In the genomic region with DNA sequence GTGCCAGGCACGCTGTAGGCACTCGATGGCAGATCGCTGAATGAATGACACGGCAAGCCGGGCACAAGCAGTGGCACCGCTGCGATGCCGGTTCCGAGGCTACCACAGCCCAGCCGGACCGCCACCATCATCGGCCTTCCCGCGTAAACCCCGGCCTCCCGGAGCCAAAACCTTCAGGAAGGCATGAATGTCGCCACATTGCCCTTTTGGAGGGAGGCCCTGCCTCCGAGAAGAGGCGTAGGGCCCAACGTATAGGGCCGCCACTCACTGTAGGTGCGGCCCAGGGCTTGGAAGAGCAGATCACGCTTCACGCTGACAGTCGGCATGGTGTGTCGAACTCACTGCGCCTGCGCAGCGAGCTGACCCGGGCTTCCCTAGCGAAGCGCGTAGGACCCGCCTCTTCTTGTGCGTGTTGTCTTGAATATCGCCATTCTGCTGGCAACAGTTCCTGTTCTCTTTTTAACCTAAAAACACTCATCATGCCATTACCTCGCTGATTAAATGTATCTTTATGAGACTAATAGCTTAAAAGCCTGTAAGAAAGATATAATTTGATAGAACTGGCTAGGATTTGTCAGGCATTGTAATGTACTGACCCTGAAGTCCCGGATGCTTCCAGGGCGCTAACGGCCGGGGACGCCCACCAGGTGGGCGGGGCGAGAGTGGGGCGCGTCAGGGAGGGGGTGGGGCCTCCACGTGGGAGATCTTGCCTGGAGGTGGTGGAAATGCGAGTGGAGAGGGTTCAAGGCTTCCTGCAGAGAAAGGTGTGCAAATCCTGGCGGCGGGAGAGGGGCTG, we compare ENCODE assay signal across 1 cellular context.
TF ChIP-seq lines count a peak whose summit lies in the region.

A gene (minus strand): TSS at position 345 of the 796 bp plus-strand sequence. CDS start 19 bp downstream, at position 326.

TF ChIP-seq in GM12878, 131 proteins besides CTCF, POLR2A, EP300 and RAD21 (continued from another document and continues in another):
- TF ChIP-seq MEF2B (IDR thresholded peaks at IDR 0.05; ENCODE audit: partially characterized antibody, poor library complexity, severe bottlenecking) = no peak
- TF ChIP-seq, protein P1, sequence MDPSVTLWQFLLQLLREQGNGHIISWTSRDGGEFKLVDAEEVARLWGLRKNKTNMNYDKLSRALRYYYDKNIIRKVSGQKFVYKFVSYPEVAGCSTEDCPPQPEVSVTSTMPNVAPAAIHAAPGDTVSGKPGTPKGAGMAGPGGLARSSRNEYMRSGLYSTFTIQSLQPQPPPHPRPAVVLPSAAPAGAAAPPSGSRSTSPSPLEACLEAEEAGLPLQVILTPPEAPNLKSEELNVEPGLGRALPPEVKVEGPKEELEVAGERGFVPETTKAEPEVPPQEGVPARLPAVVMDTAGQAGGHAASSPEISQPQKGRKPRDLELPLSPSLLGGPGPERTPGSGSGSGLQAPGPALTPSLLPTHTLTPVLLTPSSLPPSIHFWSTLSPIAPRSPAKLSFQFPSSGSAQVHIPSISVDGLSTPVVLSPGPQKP (IDR thresholded peaks at IDR 0.05; ENCODE audit: low read depth, low read length) = no peak
- peak; percentile 65; the same call in 1 of the 2 replicates for TF ChIP-seq CREB1 (IDR thresholded peaks at IDR 0.05; ENCODE audit: low read depth)
- no peak for TF ChIP-seq NFYA (IDR thresholded peaks at IDR 0.05; ENCODE audit: borderline replicate concordance, low read depth, low read length)
- peak; percentile 75; the same call in 1 of the 2 replicates for TF ChIP-seq NBN (IDR thresholded peaks at IDR 0.05)
- no peak for TF ChIP-seq SPI1 (IDR thresholded peaks at IDR 0.05; ENCODE audit: borderline replicate concordance, insufficient read depth, low read depth, low read length)
- no peak for TF ChIP-seq SUPT20H (IDR thresholded peaks at IDR 0.05; ENCODE audit: borderline replicate concordance, control insufficient read depth, low read depth, low read length)
- TF ChIP-seq MYB (IDR thresholded peaks at IDR 0.05; ENCODE audit: borderline replicate concordance, low read depth, low read length) = peak; percentile 100
- no peak for TF ChIP-seq RBBP5 (conservative IDR thresholded peaks at IDR 0.05)
- no peak for TF ChIP-seq IRF4 (IDR thresholded peaks at IDR 0.05; ENCODE audit: low read depth, low read length)
- TF ChIP-seq NR2C2 (IDR thresholded peaks at IDR 0.05; ENCODE audit: borderline replicate concordance, control insufficient read depth, insufficient read length, low read depth) = no peak
- TF ChIP-seq GATAD2B (conservative IDR thresholded peaks at IDR 0.05; ENCODE audit: low read depth) = no peak
- TF ChIP-seq ZNF274 (IDR thresholded peaks at IDR 0.05; ENCODE audit: insufficient read depth, insufficient read length) = no peak
- no peak for TF ChIP-seq SMARCA5 (IDR thresholded peaks at IDR 0.05)
- TF ChIP-seq SMAD1 (IDR thresholded peaks at IDR 0.05; ENCODE audit: low read depth, partially characterized antibody) = no peak
- TF ChIP-seq, protein P2, sequence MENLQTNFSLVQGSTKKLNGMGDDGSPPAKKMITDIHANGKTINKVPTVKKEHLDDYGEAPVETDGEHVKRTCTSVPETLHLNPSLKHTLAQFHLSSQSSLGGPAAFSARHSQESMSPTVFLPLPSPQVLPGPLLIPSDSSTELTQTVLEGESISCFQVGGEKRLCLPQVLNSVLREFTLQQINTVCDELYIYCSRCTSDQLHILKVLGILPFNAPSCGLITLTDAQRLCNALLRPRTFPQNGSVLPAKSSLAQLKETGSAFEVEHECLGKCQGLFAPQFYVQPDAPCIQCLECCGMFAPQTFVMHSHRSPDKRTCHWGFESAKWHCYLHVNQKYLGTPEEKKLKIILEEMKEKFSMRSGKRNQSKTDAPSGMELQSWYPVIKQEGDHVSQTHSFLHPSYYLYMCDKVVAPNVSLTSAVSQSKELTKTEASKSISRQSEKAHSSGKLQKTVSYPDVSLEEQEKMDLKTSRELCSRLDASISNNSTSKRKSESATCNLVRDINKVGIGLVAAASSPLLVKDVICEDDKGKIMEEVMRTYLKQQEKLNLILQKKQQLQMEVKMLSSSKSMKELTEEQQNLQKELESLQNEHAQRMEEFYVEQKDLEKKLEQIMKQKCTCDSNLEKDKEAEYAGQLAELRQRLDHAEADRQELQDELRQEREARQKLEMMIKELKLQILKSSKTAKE (IDR thresholded peaks at IDR 0.05; ENCODE audit: low read depth, poor library complexity, severe bottlenecking) = peak; percentile 64
- no peak for TF ChIP-seq CEBPB (IDR thresholded peaks at IDR 0.05; ENCODE audit: borderline replicate concordance in 1 of 2, low read depth in 2 of 2, low read length in 2 of 2)
- TF ChIP-seq, protein P3, sequence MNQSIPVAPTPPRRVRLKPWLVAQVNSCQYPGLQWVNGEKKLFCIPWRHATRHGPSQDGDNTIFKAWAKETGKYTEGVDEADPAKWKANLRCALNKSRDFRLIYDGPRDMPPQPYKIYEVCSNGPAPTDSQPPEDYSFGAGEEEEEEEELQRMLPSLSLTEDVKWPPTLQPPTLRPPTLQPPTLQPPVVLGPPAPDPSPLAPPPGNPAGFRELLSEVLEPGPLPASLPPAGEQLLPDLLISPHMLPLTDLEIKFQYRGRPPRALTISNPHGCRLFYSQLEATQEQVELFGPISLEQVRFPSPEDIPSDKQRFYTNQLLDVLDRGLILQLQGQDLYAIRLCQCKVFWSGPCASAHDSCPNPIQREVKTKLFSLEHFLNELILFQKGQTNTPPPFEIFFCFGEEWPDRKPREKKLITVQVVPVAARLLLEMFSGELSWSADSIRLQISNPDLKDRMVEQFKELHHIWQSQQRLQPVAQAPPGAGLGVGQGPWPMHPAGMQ (IDR thresholded peaks at IDR 0.05; ENCODE audit: borderline replicate concordance) = peak; percentile 100
- TF ChIP-seq DPF2 (IDR thresholded peaks at IDR 0.05) = 0 out of 2 replicates have a peak, but pooled peaks have one; percentile 47
- TF ChIP-seq NFXL1 (IDR thresholded peaks at IDR 0.05; ENCODE audit: borderline replicate concordance) = no peak
- peak; percentile 41; the same call in 1 of the 2 replicates for TF ChIP-seq CHD2 (IDR thresholded peaks at IDR 0.05; ENCODE audit: borderline replicate concordance, low read depth, low read length)
- TF ChIP-seq, protein P4, sequence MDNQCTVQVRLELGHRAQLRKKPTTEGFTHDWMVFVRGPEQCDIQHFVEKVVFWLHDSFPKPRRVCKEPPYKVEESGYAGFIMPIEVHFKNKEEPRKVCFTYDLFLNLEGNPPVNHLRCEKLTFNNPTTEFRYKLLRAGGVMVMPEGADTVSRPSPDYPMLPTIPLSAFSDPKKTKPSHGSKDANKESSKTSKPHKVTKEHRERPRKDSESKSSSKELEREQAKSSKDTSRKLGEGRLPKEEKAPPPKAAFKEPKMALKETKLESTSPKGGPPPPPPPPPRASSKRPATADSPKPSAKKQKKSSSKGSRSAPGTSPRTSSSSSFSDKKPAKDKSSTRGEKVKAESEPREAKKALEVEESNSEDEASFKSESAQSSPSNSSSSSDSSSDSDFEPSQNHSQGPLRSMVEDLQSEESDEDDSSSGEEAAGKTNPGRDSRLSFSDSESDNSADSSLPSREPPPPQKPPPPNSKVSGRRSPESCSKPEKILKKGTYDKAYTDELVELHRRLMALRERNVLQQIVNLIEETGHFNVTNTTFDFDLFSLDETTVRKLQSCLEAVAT (IDR thresholded peaks at IDR 0.05) = peak; percentile 37
- TF ChIP-seq, protein P5, sequence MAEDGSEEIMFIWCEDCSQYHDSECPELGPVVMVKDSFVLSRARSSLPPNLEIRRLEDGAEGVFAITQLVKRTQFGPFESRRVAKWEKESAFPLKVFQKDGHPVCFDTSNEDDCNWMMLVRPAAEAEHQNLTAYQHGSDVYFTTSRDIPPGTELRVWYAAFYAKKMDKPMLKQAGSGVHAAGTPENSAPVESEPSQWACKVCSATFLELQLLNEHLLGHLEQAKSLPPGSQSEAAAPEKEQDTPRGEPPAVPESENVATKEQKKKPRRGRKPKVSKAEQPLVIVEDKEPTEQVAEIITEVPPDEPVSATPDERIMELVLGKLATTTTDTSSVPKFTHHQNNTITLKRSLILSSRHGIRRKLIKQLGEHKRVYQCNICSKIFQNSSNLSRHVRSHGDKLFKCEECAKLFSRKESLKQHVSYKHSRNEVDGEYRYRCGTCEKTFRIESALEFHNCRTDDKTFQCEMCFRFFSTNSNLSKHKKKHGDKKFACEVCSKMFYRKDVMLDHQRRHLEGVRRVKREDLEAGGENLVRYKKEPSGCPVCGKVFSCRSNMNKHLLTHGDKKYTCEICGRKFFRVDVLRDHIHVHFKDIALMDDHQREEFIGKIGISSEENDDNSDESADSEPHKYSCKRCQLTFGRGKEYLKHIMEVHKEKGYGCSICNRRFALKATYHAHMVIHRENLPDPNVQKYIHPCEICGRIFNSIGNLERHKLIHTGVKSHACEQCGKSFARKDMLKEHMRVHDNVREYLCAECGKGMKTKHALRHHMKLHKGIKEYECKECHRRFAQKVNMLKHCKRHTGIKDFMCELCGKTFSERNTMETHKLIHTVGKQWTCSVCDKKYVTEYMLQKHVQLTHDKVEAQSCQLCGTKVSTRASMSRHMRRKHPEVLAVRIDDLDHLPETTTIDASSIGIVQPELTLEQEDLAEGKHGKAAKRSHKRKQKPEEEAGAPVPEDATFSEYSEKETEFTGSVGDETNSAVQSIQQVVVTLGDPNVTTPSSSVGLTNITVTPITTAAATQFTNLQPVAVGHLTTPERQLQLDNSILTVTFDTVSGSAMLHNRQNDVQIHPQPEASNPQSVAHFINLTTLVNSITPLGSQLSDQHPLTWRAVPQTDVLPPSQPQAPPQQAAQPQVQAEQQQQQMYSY (CRISPR knock-in tag; IDR thresholded peaks at IDR 0.05) = no peak
- TF ChIP-seq BHLHE40 (IDR thresholded peaks at IDR 0.05; ENCODE audit: borderline replicate concordance in 1 of 2, low read depth in 2 of 2, low read length in 1 of 2) = peak; percentile 11 to 72; a peak in 3 of 4 replicates
- no peak; the same call in 1 of the 2 replicates for TF ChIP-seq FOXM1 (IDR thresholded peaks at IDR 0.05; ENCODE audit: low read depth, low read length)
- TF ChIP-seq SIX5 (IDR thresholded peaks at IDR 0.05; ENCODE audit: low read depth, low read length, severe bottlenecking) = peak; percentile 21
- TF ChIP-seq, protein P6, sequence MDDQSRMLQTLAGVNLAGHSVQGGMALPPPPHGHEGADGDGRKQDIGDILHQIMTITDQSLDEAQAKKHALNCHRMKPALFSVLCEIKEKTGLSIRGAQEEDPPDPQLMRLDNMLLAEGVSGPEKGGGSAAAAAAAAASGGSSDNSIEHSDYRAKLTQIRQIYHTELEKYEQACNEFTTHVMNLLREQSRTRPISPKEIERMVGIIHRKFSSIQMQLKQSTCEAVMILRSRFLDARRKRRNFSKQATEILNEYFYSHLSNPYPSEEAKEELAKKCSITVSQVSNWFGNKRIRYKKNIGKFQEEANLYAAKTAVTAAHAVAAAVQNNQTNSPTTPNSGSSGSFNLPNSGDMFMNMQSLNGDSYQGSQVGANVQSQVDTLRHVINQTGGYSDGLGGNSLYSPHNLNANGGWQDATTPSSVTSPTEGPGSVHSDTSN (IDR thresholded peaks at IDR 0.05; ENCODE audit: insufficient replicate concordance, low read depth, low read length) = peak; percentile 67
- 0 out of 3 replicates have a peak, but pooled peaks have one; percentile 41 for TF ChIP-seq POU2F2 (IDR thresholded peaks at IDR 0.05; ENCODE audit: borderline replicate concordance, low read depth, low read length)
- TF ChIP-seq POLR2AphosphoS2 (IDR thresholded peaks at IDR 0.05; ENCODE audit: low read depth, low read length) = peak; percentile 65; the same call in 1 of the 2 replicates
- no peak for TF ChIP-seq NFIC (IDR thresholded peaks at IDR 0.05; ENCODE audit: low read depth, low read length)
- no peak for TF ChIP-seq BCL11A (IDR thresholded peaks at IDR 0.05; ENCODE audit: low read depth, low read length)
- TF ChIP-seq, protein P7, sequence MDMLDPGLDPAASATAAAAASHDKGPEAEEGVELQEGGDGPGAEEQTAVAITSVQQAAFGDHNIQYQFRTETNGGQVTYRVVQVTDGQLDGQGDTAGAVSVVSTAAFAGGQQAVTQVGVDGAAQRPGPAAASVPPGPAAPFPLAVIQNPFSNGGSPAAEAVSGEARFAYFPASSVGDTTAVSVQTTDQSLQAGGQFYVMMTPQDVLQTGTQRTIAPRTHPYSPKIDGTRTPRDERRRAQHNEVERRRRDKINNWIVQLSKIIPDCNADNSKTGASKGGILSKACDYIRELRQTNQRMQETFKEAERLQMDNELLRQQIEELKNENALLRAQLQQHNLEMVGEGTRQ (IDR thresholded peaks at IDR 0.05; ENCODE audit: borderline replicate concordance, low read depth, low read length) = no peak; the same call in 1 of the 2 replicates
- TF ChIP-seq RUNX3 (IDR thresholded peaks at IDR 0.05; ENCODE audit: low read length) = no peak
- TF ChIP-seq MTA2 (IDR thresholded peaks at IDR 0.05; ENCODE audit: low read depth) = no peak
- TF ChIP-seq NR2C1 (IDR thresholded peaks at IDR 0.05) = peak; percentile 66
- no peak for TF ChIP-seq IKZF2 (IDR thresholded peaks at IDR 0.05)
- TF ChIP-seq STAT1 (conservative IDR thresholded peaks at IDR 0.05) = peak; percentile 93; the same call in 1 of the 2 replicates
- peak; percentile 95 for TF ChIP-seq MYC (IDR thresholded peaks at IDR 0.05; ENCODE audit: insufficient read depth, insufficient read length, insufficient replicate concordance, low read length, severe bottlenecking)
- TF ChIP-seq, protein P8, sequence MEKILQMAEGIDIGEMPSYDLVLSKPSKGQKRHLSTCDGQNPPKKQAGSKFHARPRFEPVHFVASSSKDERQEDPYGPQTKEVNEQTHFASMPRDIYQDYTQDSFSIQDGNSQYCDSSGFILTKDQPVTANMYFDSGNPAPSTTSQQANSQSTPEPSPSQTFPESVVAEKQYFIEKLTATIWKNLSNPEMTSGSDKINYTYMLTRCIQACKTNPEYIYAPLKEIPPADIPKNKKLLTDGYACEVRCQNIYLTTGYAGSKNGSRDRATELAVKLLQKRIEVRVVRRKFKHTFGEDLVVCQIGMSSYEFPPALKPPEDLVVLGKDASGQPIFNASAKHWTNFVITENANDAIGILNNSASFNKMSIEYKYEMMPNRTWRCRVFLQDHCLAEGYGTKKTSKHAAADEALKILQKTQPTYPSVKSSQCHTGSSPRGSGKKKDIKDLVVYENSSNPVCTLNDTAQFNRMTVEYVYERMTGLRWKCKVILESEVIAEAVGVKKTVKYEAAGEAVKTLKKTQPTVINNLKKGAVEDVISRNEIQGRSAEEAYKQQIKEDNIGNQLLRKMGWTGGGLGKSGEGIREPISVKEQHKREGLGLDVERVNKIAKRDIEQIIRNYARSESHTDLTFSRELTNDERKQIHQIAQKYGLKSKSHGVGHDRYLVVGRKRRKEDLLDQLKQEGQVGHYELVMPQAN (conservative IDR thresholded peaks at IDR 0.05) = peak; percentile 98
- TF ChIP-seq, protein P9, sequence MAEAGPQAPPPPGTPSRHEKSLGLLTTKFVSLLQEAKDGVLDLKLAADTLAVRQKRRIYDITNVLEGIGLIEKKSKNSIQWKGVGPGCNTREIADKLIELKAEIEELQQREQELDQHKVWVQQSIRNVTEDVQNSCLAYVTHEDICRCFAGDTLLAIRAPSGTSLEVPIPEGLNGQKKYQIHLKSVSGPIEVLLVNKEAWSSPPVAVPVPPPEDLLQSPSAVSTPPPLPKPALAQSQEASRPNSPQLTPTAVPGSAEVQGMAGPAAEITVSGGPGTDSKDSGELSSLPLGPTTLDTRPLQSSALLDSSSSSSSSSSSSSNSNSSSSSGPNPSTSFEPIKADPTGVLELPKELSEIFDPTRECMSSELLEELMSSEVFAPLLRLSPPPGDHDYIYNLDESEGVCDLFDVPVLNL (IDR thresholded peaks at IDR 0.05; ENCODE audit: low read depth, low read length) = 0 out of 2 replicates have a peak, but pooled peaks have one; percentile 60
